Comparison of ENCODE assay signal across 17 cellular contexts in the genomic region with DNA sequence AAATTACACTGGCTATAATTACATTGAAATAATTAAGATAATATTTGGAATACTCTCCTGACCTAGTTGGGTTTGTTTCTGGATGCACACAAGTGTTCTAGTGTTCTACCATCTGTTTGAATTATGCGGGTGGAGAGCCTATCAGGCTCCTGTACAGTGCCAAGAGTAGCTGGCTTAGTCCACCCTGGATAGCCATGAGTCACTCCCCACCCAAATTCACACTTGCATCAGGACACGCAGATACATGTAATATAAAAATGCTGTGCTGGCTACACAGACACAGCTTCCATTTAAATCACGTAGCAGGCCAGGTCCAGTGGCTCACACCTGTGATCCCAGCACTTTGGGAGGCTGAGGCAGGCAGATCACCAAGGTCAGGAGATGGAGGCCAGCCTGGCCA.
"Had no signal": no experiment of that assay in that cellular context is flagged by ENCODE, and none has a peak within 500 bp of the region (broad histone marks: within the 10 kb centered on the region; RNA-seq: fewer than 3 reads in every experiment).

No MANE protein-coding gene starts in this region.

- H3K4me1 Mint-ChIP-seq: activated T-helper 17 cell treated with anti-CD3 and anti-CD28 coated beads, Interleukin-2, amount 50 U/mL, for 72 hours; T-helper 17 cell had no signal

- FAIRE-seq: kidney had no signal

- H3K27ac Mint-ChIP-seq: activated naive CD4-positive, alpha-beta T cell treated with anti-CD3 and anti-CD28 coated beads for 36 hours; activated T-helper 17 cell treated with anti-CD3 and anti-CD28 coated beads, Interleukin-2, amount 50 U/mL, for 72 hours; nephron progenitor cell; T-helper 17 cell; type B pancreatic cell had no signal

- H3K4me3 ChIP-seq: adrenal gland, body of pancreas, gastroesophageal sphincter, left ventricle myocardium inferior had no signal

- H3K4me1 ChIP-seq: adrenal gland, body of pancreas, gastroesophageal sphincter, left ventricle myocardium inferior had no signal

- H3K27me3 ChIP-seq: adrenal gland, body of pancreas, gastroesophageal sphincter had no signal

- H3K4me3 Mint-ChIP-seq: activated naive CD4-positive, alpha-beta T cell treated with anti-CD3 and anti-CD28 coated beads for 36 hours; activated T-helper 17 cell treated with anti-CD3 and anti-CD28 coated beads, Interleukin-2, amount 50 U/mL, for 72 hours; nephron progenitor cell; T-helper 17 cell; type B pancreatic cell had no signal

- H3K9me3 ChIP-seq: adrenal gland, body of pancreas, gastroesophageal sphincter, left ventricle myocardium inferior had no signal

- H3K27me3 Mint-ChIP-seq: activated T-helper 17 cell treated with anti-CD3 and anti-CD28 coated beads, Interleukin-2, amount 50 U/mL, for 72 hours; T-helper 17 cell; type B pancreatic cell had no signal

- H3K36me3 ChIP-seq: adrenal gland, gastroesophageal sphincter, left ventricle myocardium inferior had no signal

- H3K36me3 Mint-ChIP-seq: type B pancreatic cell had no signal

- H3K27ac ChIP-seq: adrenal gland, body of pancreas, gastroesophageal sphincter, left ventricle myocardium inferior had no signal

- H3K9me3 Mint-ChIP-seq: activated naive CD4-positive, alpha-beta T cell treated with anti-CD3 and anti-CD28 coated beads for 36 hours; nephron progenitor cell; type B pancreatic cell had no signal

- DNase-seq: activated CD4-positive, alpha-beta T cell treated with anti-CD3 and anti-CD28 coated beads, Interleukin-2, amount 50 U/mL, for 1 hour; activated naive CD4-positive, alpha-beta T cell treated with anti-CD3 and anti-CD28 coated beads for 36 hours; activated T-cell treated with anti-CD3 and anti-CD28 coated beads for 4 hours; adrenal gland; body of pancreas; erythroblast; kidney; left ventricle myocardium inferior; mesendoderm; nephron progenitor cell; stimulated activated CD4-positive, alpha-beta T cell treated with anti-CD3 and anti-CD28 coated beads, Interleukin-12 subunit alpha, Interleukin-12 subunit beta, amount 100 ng/mL, for 4 hours; stimulated activated CD4-positive, alpha-beta T cell treated with anti-CD3 and anti-CD28 coated beads, Interleukin-2, amount 100 ng/mL, for 48 hours; stimulated activated naive CD4-positive, alpha-beta T cell treated with Interleukin-2 at 50 U/mL for 16 hours; T-helper 17 cell had no signal

- ATAC-seq: activated T-helper 17 cell treated with anti-CD3 and anti-CD28 coated beads, Interleukin-2, amount 50 U/mL, for 72 hours; body of pancreas; gastroesophageal sphincter; T-helper 17 cell had no signal
